In the genomic region with DNA sequence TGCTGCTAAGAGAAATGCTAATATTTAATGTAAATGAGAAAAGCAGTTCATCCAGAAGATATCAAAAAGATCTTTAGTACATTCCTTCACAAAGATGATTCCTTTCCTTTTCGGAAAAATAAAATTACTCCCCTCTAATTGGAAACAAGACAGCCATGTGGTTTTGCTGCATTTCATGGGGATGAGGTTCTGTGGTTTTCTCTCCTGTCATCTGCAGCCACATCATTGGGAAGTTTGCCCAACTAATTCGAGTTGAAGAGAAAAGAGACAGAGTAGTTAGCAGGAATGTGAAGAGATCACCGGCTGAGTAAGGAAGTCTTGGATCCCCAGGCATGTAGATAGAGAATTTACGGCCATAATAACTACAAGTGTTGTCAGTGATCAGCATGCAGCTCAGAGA, we compare ENCODE assay signal across 17 cellular contexts.
A peak's percentile ranks its signal among the peaks of the same experiment; 100 is the strongest.
DNase-seq lines count a peak whose midpoint lies in the region; ATAC-seq and TF ChIP-seq lines count a peak whose summit lies in the region.
"Had no signal": no experiment of that assay in that cellular context is flagged by ENCODE, and none has a peak within 500 bp of the region (broad histone marks: within the 10 kb centered on the region; RNA-seq: fewer than 3 reads in every experiment).

No MANE protein-coding gene starts in this region.

- H3K27me3 Mint-ChIP-seq in MCF 10A (ENCODE audit: insufficient read depth, unreplicated experiment), result no peaks in the 10 kb centered on the region
- H3K27me3 Mint-ChIP-seq in naive thymus-derived CD8-positive, alpha-beta T cell, result peaks cover 14 to 26% (median 17%) of the 10 kb centered on the region in 5 donors

- no peak overlapping the region for H2AFZ ChIP-seq in hepatocyte

- no peaks in the 10 kb centered on the region for H4K20me1 ChIP-seq in hepatocyte (ENCODE audit: insufficient read depth, poor library complexity, severe bottlenecking)

- peaks cover 6% of the 10 kb centered on the region for H3K4me1 Mint-ChIP-seq in MCF 10A (ENCODE audit: insufficient read depth, unreplicated experiment)
- H3K4me1 Mint-ChIP-seq in naive thymus-derived CD8-positive, alpha-beta T cell, result no peaks in the 10 kb centered on the region

- H3K4me2 ChIP-seq in hepatocyte, result no peak overlapping the region

- peaks cover 14% of the 10 kb centered on the region for H3K9me3 Mint-ChIP-seq in MCF 10A (ENCODE audit: unreplicated experiment)
- H3K9me3 Mint-ChIP-seq in naive thymus-derived CD8-positive, alpha-beta T cell, result peaks cover 2 to 24% (median 11%) of the 10 kb centered on the region in 9 donors

- intact Hi-C loops in MCF 10A (cut with micrococcal nuclease), result loop anchor here (10.0 kb wide), 1 partner anchor 509 kb away; no protein-coding TSS in a partner anchor
- intact Hi-C loops in breast epithelium (cut with DNase I; ENCODE audit: low total_unique reads), result no loop called here
- intact Hi-C loops in lower lobe of right lung (cut with DNase I), result loop anchor here (10.0 kb wide), 1 partner anchor 181 kb away; no protein-coding TSS in a partner anchor

- H3K9me3 ChIP-seq in breast epithelium, result peaks cover 2 to 14% of the 10 kb centered on the region in 2 donors
- H3K9me3 ChIP-seq in hepatocyte (ENCODE audit: low read depth), result no peaks in the 10 kb centered on the region
- H3K9me3 ChIP-seq in lower lobe of right lung, result peaks cover 9% of the 10 kb centered on the region

- no peak for ATAC-seq in lower lobe of right lung
- ATAC-seq in naive thymus-derived CD8-positive, alpha-beta T cell, result no peak
- ATAC-seq: natural killer cell treated with Interleukin-12 subunit alpha and Interleukin-12 subunit beta and Interleukin-15 and Interleukin-18, amount 100 ng/mL, for 72 hours; sciatic nerve; T-helper 17 cell had no signal

- H3K4me3 ChIP-seq in breast epithelium, result no peak overlapping the region
- no peak overlapping the region for H3K4me3 ChIP-seq in hepatocyte
- H3K4me3 ChIP-seq in lower lobe of right lung, result no peak overlapping the region

- no peak for TF ChIP-seq POLR2A in breast epithelium (IDR thresholded peaks at IDR 0.05)

- TF ChIP-seq CTCF in MCF 10A (IDR thresholded peaks at IDR 0.05; ENCODE audit: unreplicated experiment) (no peak), breast epithelium (IDR thresholded peaks at IDR 0.05) (no peak), hepatocyte (IDR thresholded peaks at IDR 0.05; ENCODE audit: poor library complexity) (no peak), lower lobe of right lung (IDR thresholded peaks at IDR 0.05) (no peak)

- CTCF ChIA-PET in MCF 10A (lab: Yijun Ruan, JAX), result interaction anchor here (1.0 kb wide), 1 partner anchor 179 kb away, joined by 3 read pairs; no protein-coding TSS in a partner anchor

- no peaks in the 10 kb centered on the region for H3K27me3 ChIP-seq in breast epithelium
- H3K27me3 ChIP-seq in hepatocyte, result no peaks in the 10 kb centered on the region
- H3K27me3 ChIP-seq in lower lobe of right lung (ENCODE audit: low read depth), result no peaks in the 10 kb centered on the region

- no TSS peak for BruUV-seq in MCF 10A (replicated peaks; lab: Mats Ljungman, UMichigan)

- H3K36me3 ChIP-seq in breast epithelium (no peaks in the 10 kb centered on the region), hepatocyte (replicated peaks; ENCODE audit: insufficient read depth, low read depth) (no peaks in the 10 kb centered on the region), lower lobe of right lung (no peaks in the 10 kb centered on the region)

- no peak overlapping the region for H3K27ac Mint-ChIP-seq in MCF 10A (ENCODE audit: low read depth, unreplicated experiment)
- H3K27ac Mint-ChIP-seq in naive thymus-derived CD8-positive, alpha-beta T cell, result no peak overlapping the region
- H3K27ac Mint-ChIP-seq: natural killer cell treated with Interleukin-12 subunit alpha and Interleukin-12 subunit beta and Interleukin-15 and Interleukin-18, amount 100 ng/mL, for 72 hours; T-helper 17 cell had no signal

- no peaks in the 10 kb centered on the region for H3K36me3 Mint-ChIP-seq in MCF 10A (ENCODE audit: insufficient read depth, unreplicated experiment)
- peaks cover 0 to 11% (median 0%) of the 10 kb centered on the region in 3 donors for H3K36me3 Mint-ChIP-seq in naive thymus-derived CD8-positive, alpha-beta T cell

- no peak overlapping the region for H3K4me3 Mint-ChIP-seq in MCF 10A (ENCODE audit: unreplicated experiment)
- H3K4me3 Mint-ChIP-seq in naive thymus-derived CD8-positive, alpha-beta T cell, result no peak overlapping the region
- H3K4me3 Mint-ChIP-seq: natural killer cell treated with Interleukin-12 subunit alpha and Interleukin-12 subunit beta and Interleukin-15 and Interleukin-18, amount 100 ng/mL, for 72 hours; T-helper 17 cell had no signal

- no peaks in the 10 kb centered on the region for H3K9me2 ChIP-seq in hepatocyte (replicated peaks; ENCODE audit: insufficient read depth)

- H3K79me2 ChIP-seq in hepatocyte, result no peaks in the 10 kb centered on the region

- H3K27ac ChIP-seq in breast epithelium (no peak overlapping the region), hepatocyte (no peak overlapping the region), lower lobe of right lung (no peak overlapping the region)
- H3K27ac ChIP-seq: 22Rv1 had no signal

- no peaks in the 10 kb centered on the region for H3K4me1 ChIP-seq in breast epithelium
- H3K4me1 ChIP-seq in hepatocyte (ENCODE audit: insufficient read depth), result no peaks in the 10 kb centered on the region
- no peaks in the 10 kb centered on the region for H3K4me1 ChIP-seq in lower lobe of right lung

- POLR2A ChIA-PET in MCF 10A (lab: Yijun Ruan, JAX), result no interaction called here
- POLR2A ChIA-PET in naive thymus-derived CD8-positive, alpha-beta T cell (lab: Charles Lee), result no interaction called here

- 54% methylated on average over 4 of the region's 4 CpGs for WGBS in hepatocyte (ENCODE audit: low lambda C conversion rate, missing lambda C conversion rate)

- peak; percentile 62 for DNase-seq in MCF 10A (ENCODE audit: unreplicated experiment)
- no peak for DNase-seq in breast epithelium (ENCODE audit: low spot score in 2 of 2)
- DNase-seq in amniotic stem cell (lab: John Stamatoyannopoulos, UW), result peak; percentile 66
- DNase-seq in hepatocyte (ENCODE audit: low spot score), result peak; percentile 16
- DNase-seq in C1 segment of cervical spinal cord (lab: John Stamatoyannopoulos, UW), result no peak
- DNase-seq in activated CD8-positive, alpha-beta memory T cell treated with anti-CD3 and anti-CD28 coated beads, Interleukin-2, amount 50 U/mL, for 4 hours, result no peak
- DNase-seq in lower lobe of right lung, result no peak
- no peak for DNase-seq in naive thymus-derived CD8-positive, alpha-beta T cell
- DNase-seq: activated CD4-positive, alpha-beta T cell treated with anti-CD3 and anti-CD28 coated beads, Interleukin-2, amount 50 U/mL, for 1 hour; activated effector memory CD4-positive, alpha-beta T cell treated with anti-CD3 and anti-CD28 coated beads, Interleukin-2, amount 50 U/mL, for 16 hours; DND-41; Karpas-422; kidney; T-helper 17 cell had no signal

Comparison
In these comparisons a context has a peak if more than half of its experiments do, and no peak if none do; other contexts are left out.
1. DNase-seq: peak in MCF 10A (single experiment), amniotic stem cell (single experiment) and hepatocyte (single experiment); none in breast epithelium (0 of 2), C1 segment of cervical spinal cord (0 of 14), activated CD8-positive, alpha-beta memory T cell treated with anti-CD3 and anti-CD28 coated beads, Interleukin-2, amount 50 U/mL, for 4 hours (single experiment), lower lobe of right lung (single experiment) and naive thymus-derived CD8-positive, alpha-beta T cell (0 of 10).